ENCODE assay signal across 30 cellular contexts in genomic region chr16:65278874-65279273, GRCh38.
"Had no signal": no experiment of that assay in that cellular context is flagged by ENCODE, and none has a peak within 500 bp of the region (broad histone marks: within the 10 kb centered on the region; RNA-seq: fewer than 3 reads in every experiment).

No MANE protein-coding gene starts in this region.

- H3K36me3 ChIP-seq: brain microvascular endothelial cell, esophagus muscularis mucosa, gastrocnemius medialis, heart left ventricle had no signal

- H3K27me3 Mint-ChIP-seq: activated CD4-positive, alpha-beta memory T cell treated with anti-CD3 and anti-CD28 coated beads, Interleukin-2, amount 10 ng/mL, durations not matched to agents 7 days and 5 days; activated CD4-positive, alpha-beta T cell treated with anti-CD3 and anti-CD28 coated beads, Interleukin-2, amount 10 ng/mL, durations not matched to agents 7 days and 5 days; activated naive CD4-positive, alpha-beta T cell treated with anti-CD3 and anti-CD28 coated beads, Interleukin-2, amount 10 ng/mL, durations not matched to agents 7 days and 5 days; activated naive CD8-positive, alpha-beta T cell treated with anti-CD3 and anti-CD28 coated beads, Interleukin-2, amount 10 ng/mL, durations not matched to agents 7 days and 5 days; activated T-cell treated with anti-CD3 and anti-CD28 coated beads, Interleukin-2, amount 50 U/mL, for 24 hours; effector memory CD8-positive, alpha-beta T cell had no signal

- H3K9me3 Mint-ChIP-seq: activated CD4-positive, alpha-beta T cell treated with anti-CD3 and anti-CD28 coated beads, Interleukin-2, amount 10 ng/mL, durations not matched to agents 7 days and 5 days; activated naive CD8-positive, alpha-beta T cell treated with anti-CD3 and anti-CD28 coated beads, Interleukin-2, amount 10 ng/mL, durations not matched to agents 7 days and 5 days had no signal

- H3K4me1 ChIP-seq: esophagus muscularis mucosa, gastrocnemius medialis had no signal

- ATAC-seq: activated naive CD4-positive, alpha-beta T cell treated with anti-CD3 and anti-CD28 coated beads, Interleukin-2, amount 50 U/mL, for 72 hours; activated T-cell treated with anti-CD3 and anti-CD28 coated beads, Interleukin-2, amount 50 U/mL, for 72 hours; effector memory CD8-positive, alpha-beta T cell; foreskin keratinocyte; gastrocnemius medialis; heart left ventricle had no signal

- H3K4me1 Mint-ChIP-seq: activated CD4-positive, alpha-beta memory T cell treated with anti-CD3 and anti-CD28 coated beads, Interleukin-2, amount 10 ng/mL, durations not matched to agents 7 days and 5 days; activated CD4-positive, alpha-beta T cell treated with anti-CD3 and anti-CD28 coated beads, Interleukin-2, amount 10 ng/mL, durations not matched to agents 7 days and 5 days; activated naive CD4-positive, alpha-beta T cell treated with anti-CD3 and anti-CD28 coated beads, Interleukin-2, amount 10 ng/mL, durations not matched to agents 7 days and 5 days; activated naive CD8-positive, alpha-beta T cell treated with anti-CD3 and anti-CD28 coated beads, Interleukin-2, amount 10 ng/mL, durations not matched to agents 7 days and 5 days had no signal

- H3K36me3 Mint-ChIP-seq: activated naive CD4-positive, alpha-beta T cell treated with anti-CD3 and anti-CD28 coated beads, Interleukin-2, amount 10 ng/mL, durations not matched to agents 7 days and 5 days; activated naive CD8-positive, alpha-beta T cell treated with anti-CD3 and anti-CD28 coated beads, Interleukin-2, amount 10 ng/mL, durations not matched to agents 7 days and 5 days had no signal

- H3K4me3 Mint-ChIP-seq: activated CD4-positive, alpha-beta memory T cell treated with anti-CD3 and anti-CD28 coated beads, Interleukin-2, amount 10 ng/mL, durations not matched to agents 7 days and 5 days; activated CD4-positive, alpha-beta T cell treated with anti-CD3 and anti-CD28 coated beads, Interleukin-2, amount 10 ng/mL, durations not matched to agents 7 days and 5 days; activated naive CD4-positive, alpha-beta T cell treated with anti-CD3 and anti-CD28 coated beads, Interleukin-2, amount 10 ng/mL, durations not matched to agents 7 days and 5 days; activated naive CD8-positive, alpha-beta T cell treated with anti-CD3 and anti-CD28 coated beads, Interleukin-2, amount 10 ng/mL, durations not matched to agents 7 days and 5 days; activated T-cell treated with anti-CD3 and anti-CD28 coated beads, Interleukin-2, amount 50 U/mL, for 24 hours; activated T-cell treated with anti-CD3 and anti-CD28 coated beads, Interleukin-2, amount 50 U/mL, for 72 hours; effector memory CD8-positive, alpha-beta T cell had no signal

- H3K27me3 ChIP-seq: brain microvascular endothelial cell, esophagus muscularis mucosa, foreskin keratinocyte, gastrocnemius medialis, heart left ventricle had no signal

- DNase-seq: activated CD4-positive, alpha-beta memory T cell treated with anti-CD3 and anti-CD28 coated beads, Interleukin-2, amount 10 ng/mL, durations not matched to agents 7 days and 5 days; activated CD4-positive, alpha-beta T cell treated with anti-CD3 and anti-CD28 coated beads for 1 hour; activated CD4-positive, alpha-beta T cell treated with anti-CD3 and anti-CD28 coated beads for 4 hours; activated CD4-positive, alpha-beta T cell treated with anti-CD3 and anti-CD28 coated beads, Interleukin-2, amount 10 ng/mL, durations not matched to agents 7 days and 5 days; activated CD4-positive, alpha-beta T cell treated with anti-CD3 and anti-CD28 coated beads, Interleukin-2, amount 50 U/mL, for 4 hours; activated CD4-positive, CD25-positive, alpha-beta regulatory T cell; activated CD8-positive, alpha-beta memory T cell treated with anti-CD3 and anti-CD28 coated beads, Interleukin-2, amount 50 U/mL, for 48 hours; activated gamma-delta T cell; activated naive CD4-positive, alpha-beta T cell; activated naive CD4-positive, alpha-beta T cell treated with anti-CD3 and anti-CD28 coated beads, Interleukin-2, amount 10 ng/mL, durations not matched to agents 7 days and 5 days; activated naive CD8-positive, alpha-beta T cell treated with anti-CD3 and anti-CD28 coated beads, Interleukin-2, amount 10 ng/mL, durations not matched to agents 7 days and 5 days; activated T-cell treated with anti-CD3 and anti-CD28 coated beads for 4 hours; activated T-cell treated with anti-CD3 and anti-CD28 coated beads, Interleukin-2, amount 50 U/mL, for 24 hours; activated T-cell treated with anti-CD3 and anti-CD28 coated beads, Interleukin-2, amount 50 U/mL, for 72 hours; brain microvascular endothelial cell; caudate nucleus; cortex of kidney; dermis blood vessel endothelial cell; effector CD4-positive, alpha-beta T cell; effector memory CD8-positive, alpha-beta T cell; erythroblast; foreskin keratinocyte; gastrocnemius medialis; glutamatergic neuron; heart left ventricle; hypothalamus had no signal

- H3K9me3 ChIP-seq: esophagus muscularis mucosa, gastrocnemius medialis, heart left ventricle had no signal

- H3K4me3 ChIP-seq: esophagus muscularis mucosa, gastrocnemius medialis, heart left ventricle had no signal

- FAIRE-seq: astrocyte, colon had no signal

- H3K27ac Mint-ChIP-seq: activated CD4-positive, alpha-beta memory T cell treated with anti-CD3 and anti-CD28 coated beads, Interleukin-2, amount 10 ng/mL, durations not matched to agents 7 days and 5 days; activated CD4-positive, alpha-beta T cell treated with anti-CD3 and anti-CD28 coated beads, Interleukin-2, amount 10 ng/mL, durations not matched to agents 7 days and 5 days; activated naive CD4-positive, alpha-beta T cell treated with anti-CD3 and anti-CD28 coated beads, Interleukin-2, amount 10 ng/mL, durations not matched to agents 7 days and 5 days; activated naive CD4-positive, alpha-beta T cell treated with anti-CD3 and anti-CD28 coated beads, Interleukin-2, amount 50 U/mL, for 72 hours; activated naive CD8-positive, alpha-beta T cell treated with anti-CD3 and anti-CD28 coated beads, Interleukin-2, amount 10 ng/mL, durations not matched to agents 7 days and 5 days; activated T-cell treated with anti-CD3 and anti-CD28 coated beads, Interleukin-2, amount 50 U/mL, for 24 hours; activated T-cell treated with anti-CD3 and anti-CD28 coated beads, Interleukin-2, amount 50 U/mL, for 72 hours; effector memory CD8-positive, alpha-beta T cell had no signal

- H3K27ac ChIP-seq: brain microvascular endothelial cell, esophagus muscularis mucosa, foreskin keratinocyte, gastrocnemius medialis, heart left ventricle had no signal
